ENCODE assay signal across 14 cellular contexts in genomic region chr7:98254951-98255610, GRCh38.
DNase-seq lines count a peak whose midpoint lies in the region; ATAC-seq and TF ChIP-seq lines count a peak whose summit lies in the region.
"Had no signal": no experiment of that assay in that cellular context is flagged by ENCODE, and none has a peak within 500 bp of the region (broad histone marks: within the 10 kb centered on the region; RNA-seq: fewer than 3 reads in every experiment).

No MANE protein-coding gene starts in this region.

- peak overlapping the region in 2 of 11 experiments; percentile 46; a peak in 5 of 22 replicates for H3K27ac ChIP-seq in BLaER1 treated with 17β-estradiol and CSF1 and Interleukin-3, amounts not matched to agents 10 nM and 100 nM
- H3K27ac ChIP-seq in caudate nucleus (ENCODE audit: low read depth, low read length): no peak overlapping the region
- H3K27ac ChIP-seq: BLaER1, prostate gland had no signal

- DNase-seq in CD1c-positive myeloid dendritic cell (ENCODE audit: extremely low spot score): peak; percentile 63
- peak; percentile 17 for DNase-seq in choroid plexus epithelial cell (ENCODE audit: low read depth)
- DNase-seq in foreskin melanocyte: no peak
- no peak for DNase-seq in caudate nucleus (lab: John Stamatoyannopoulos, UW)
- DNase-seq: H7, hippocampal formation, NCI-H1092 treated with DMSO at 0.1 percent for 48 hours, SIG-M5 had no signal

- H3K4me1 Mint-ChIP-seq in T-helper 1 cell treated with Interleukin-12 subunit alpha and Interleukin-12 subunit beta and Interleukin-4 antibody, amounts not matched to agents 30 μg/mL and 1 μg/mL, for 36 hours (ENCODE audit: low read depth): peaks cover 35% of the 10 kb centered on the region

- H3K9me3 Mint-ChIP-seq in T-helper 1 cell treated with Interleukin-12 subunit alpha and Interleukin-12 subunit beta and Interleukin-4 antibody, amounts not matched to agents 30 μg/mL and 1 μg/mL, for 36 hours: no peaks in the 10 kb centered on the region

- peaks cover 0 to 25% (median 0%) of the 10 kb centered on the region in 11 experiments; a peak in 9 of 22 replicates for H4K20me1 ChIP-seq in BLaER1 treated with 17β-estradiol and CSF1 and Interleukin-3, amounts not matched to agents 10 nM and 100 nM

- H3K4me3 Mint-ChIP-seq in T-helper 1 cell treated with Interleukin-12 subunit alpha and Interleukin-12 subunit beta and Interleukin-4 antibody, amounts not matched to agents 30 μg/mL and 1 μg/mL, for 36 hours: peak overlapping the region; percentile 26

- ATAC-seq in GM21786 (IDR thresholded peaks at IDR 0.05; ENCODE audit: unreplicated experiment): no peak
- no peak for ATAC-seq in GM19467 (IDR thresholded peaks at IDR 0.05; ENCODE audit: unreplicated experiment)

- H3K4me3 ChIP-seq in BLaER1 treated with 17β-estradiol and CSF1 and Interleukin-3, amounts not matched to agents 10 nM and 100 nM: no peak overlapping the region
- H3K4me3 ChIP-seq in choroid plexus epithelial cell (ENCODE audit: low read depth, low read length): no peak overlapping the region
- H3K4me3 ChIP-seq: BLaER1, prostate gland had no signal

- peaks cover 31 to 52% (median 40%) of the 10 kb centered on the region in 10 experiments for H3K4me1 ChIP-seq in BLaER1 treated with 17β-estradiol and CSF1 and Interleukin-3, amounts not matched to agents 10 nM and 100 nM

- no peak overlapping the region for H3K9ac ChIP-seq in BLaER1 treated with 17β-estradiol and CSF1 and Interleukin-3, amounts not matched to agents 10 nM and 100 nM
- H3K9ac ChIP-seq: BLaER1 had no signal

- H3K36me3 Mint-ChIP-seq in T-helper 1 cell treated with Interleukin-12 subunit alpha and Interleukin-12 subunit beta and Interleukin-4 antibody, amounts not matched to agents 30 μg/mL and 1 μg/mL, for 36 hours (ENCODE audit: low read depth): peaks cover 15% of the 10 kb centered on the region

- no peaks in the 10 kb centered on the region for H3K27me3 ChIP-seq in BLaER1 treated with 17β-estradiol and CSF1 and Interleukin-3, amounts not matched to agents 10 nM and 100 nM
- H3K27me3 ChIP-seq: BLaER1 had no signal

- H3K9me3 ChIP-seq in BLaER1 treated with 17β-estradiol and CSF1 and Interleukin-3, amounts not matched to agents 10 nM and 100 nM (replicated peaks in 1 of 11): no peaks in the 10 kb centered on the region
- H3K9me3 ChIP-seq: BLaER1, prostate gland had no signal

- H3K27me3 Mint-ChIP-seq in T-helper 1 cell treated with Interleukin-12 subunit alpha and Interleukin-12 subunit beta and Interleukin-4 antibody, amounts not matched to agents 30 μg/mL and 1 μg/mL, for 36 hours (ENCODE audit: low read depth): no peaks in the 10 kb centered on the region

- H3K4me2 ChIP-seq in BLaER1 treated with 17β-estradiol and CSF1 and Interleukin-3, amounts not matched to agents 10 nM and 100 nM: peak overlapping the region in 6 of 11 experiments; percentile 16 to 100 (median 41); a peak in 8 of 22 replicates
- H3K4me2 ChIP-seq: BLaER1 had no signal

- H3K27ac Mint-ChIP-seq in T-helper 1 cell treated with Interleukin-12 subunit alpha and Interleukin-12 subunit beta and Interleukin-4 antibody, amounts not matched to agents 30 μg/mL and 1 μg/mL, for 36 hours: peak overlapping the region; percentile 82

- peaks cover 14 to 51% (median 35%) of the 10 kb centered on the region in 11 experiments; a peak in 20 of 22 replicates for H3K36me3 ChIP-seq in BLaER1 treated with 17β-estradiol and CSF1 and Interleukin-3, amounts not matched to agents 10 nM and 100 nM
- H3K36me3 ChIP-seq: prostate gland had no signal

- no peak for TF ChIP-seq CTCF in choroid plexus epithelial cell (conservative IDR thresholded peaks at IDR 0.05; ENCODE audit: low read depth, low read length)

Comparison
In these comparisons a context has a peak if more than half of its experiments do, and no peak if none do; other contexts are left out.
1. DNase-seq: peak in CD1c-positive myeloid dendritic cell (single experiment) and choroid plexus epithelial cell (single experiment); none in foreskin melanocyte (single experiment) and caudate nucleus (0 of 61).